12 cellular contexts compared by ENCODE assay signal in genomic region chr1:201214461-201214860, GRCh38. TPM values are rescaled to one million over a fixed set of nuclear protein-coding genes. Genes with fewer than 3 reads are reported as not detected.
DNase-seq lines count a peak whose midpoint lies in the region; ATAC-seq and TF ChIP-seq lines count a peak whose summit lies in the region.
"Had no signal": no experiment of that assay in that cellular context is flagged by ENCODE, and none has a peak within 500 bp of the region (broad histone marks: within the 10 kb centered on the region; RNA-seq: fewer than 3 reads in every experiment).

No MANE protein-coding gene starts in this region.

- H3K27ac Mint-ChIP-seq in MCF 10A (ENCODE audit: low read depth, unreplicated experiment), result no peak overlapping the region
- H3K27ac Mint-ChIP-seq in endodermal cell, result peak overlapping the region; percentile 28
- no peak overlapping the region for H3K27ac Mint-ChIP-seq in type B pancreatic cell
- H3K27ac Mint-ChIP-seq: activated T-helper 1 cell treated with anti-CD3 and anti-CD28 coated beads, Interleukin-12 subunit alpha, Interleukin-12 subunit beta, Interleukin-2, Interleukin-4 antibody, amounts not matched to agents 30 ng/mL and 10 ng/mL and 1 ng/mL, durations not matched to agents 14 hours and 24 hours and 36 hours had no signal

- H3K4me1 Mint-ChIP-seq in MCF 10A (ENCODE audit: insufficient read depth, unreplicated experiment) (no peaks in the 10 kb centered on the region), endodermal cell (peaks cover 13% of the 10 kb centered on the region), type B pancreatic cell (ENCODE audit: unreplicated experiment) (no peaks in the 10 kb centered on the region)

- no peaks in the 10 kb centered on the region for H3K27me3 ChIP-seq in breast epithelium
- peaks cover 10% of the 10 kb centered on the region for H3K27me3 ChIP-seq in endodermal cell (ENCODE audit: control insufficient read depth, insufficient read depth, low read length, poor library complexity, severe bottlenecking)

- H3K27ac ChIP-seq in breast epithelium (no peak overlapping the region), endodermal cell (ENCODE audit: low read depth, low read length) (no peak overlapping the region)

- no TSS peak for BruUV-seq in MCF 10A (replicated peaks; lab: Mats Ljungman, UMichigan)

- no peak overlapping the region for H3K4me3 ChIP-seq in breast epithelium
- no peak overlapping the region for H3K4me3 ChIP-seq in endodermal cell (ENCODE audit: low read length)

- peaks cover 40% of the 10 kb centered on the region for H3K27me3 Mint-ChIP-seq in MCF 10A (ENCODE audit: insufficient read depth, unreplicated experiment)
- peaks cover 24% of the 10 kb centered on the region for H3K27me3 Mint-ChIP-seq in endodermal cell (ENCODE audit: insufficient read depth)
- H3K27me3 Mint-ChIP-seq in type B pancreatic cell, result peaks cover 21% of the 10 kb centered on the region

- POLR2A ChIA-PET in MCF 10A (lab: Yijun Ruan, JAX), result interaction anchor here (0.7 kb wide), 1 partner anchor 37 kb away, joined by 4 read pairs; no protein-coding TSS in a partner anchor

- intact Hi-C loops in MCF 10A (cut with micrococcal nuclease), result no loop called here
- intact Hi-C loops in breast epithelium (cut with DNase I; ENCODE audit: low total_unique reads), result no loop called here

- H3K36me3 ChIP-seq in breast epithelium (no peaks in the 10 kb centered on the region), endodermal cell (ENCODE audit: control insufficient read depth, insufficient read depth, low read length) (no peaks in the 10 kb centered on the region)

- H3K36me3 Mint-ChIP-seq in MCF 10A (ENCODE audit: insufficient read depth, unreplicated experiment) (peaks cover 6% of the 10 kb centered on the region), endodermal cell (ENCODE audit: low read depth) (no peaks in the 10 kb centered on the region), type B pancreatic cell (no peaks in the 10 kb centered on the region)

- H3K4me1 ChIP-seq in breast epithelium, result no peaks in the 10 kb centered on the region
- H3K4me1 ChIP-seq in endodermal cell (ENCODE audit: control insufficient read depth, insufficient read depth, low read length), result no peaks in the 10 kb centered on the region

- H3K9me3 ChIP-seq in breast epithelium (no peaks in the 10 kb centered on the region), endodermal cell (ENCODE audit: control insufficient read depth, low read length) (no peaks in the 10 kb centered on the region)

- no peak overlapping the region for H3K9ac ChIP-seq in endodermal cell (ENCODE audit: extremely low read depth, low read length, poor library complexity, severe bottlenecking)

- no peak for TF ChIP-seq POLR2A in breast epithelium (IDR thresholded peaks at IDR 0.05)

- CTCF ChIA-PET in MCF 10A (lab: Yijun Ruan, JAX), result interaction anchor here (0.6 to 1.4 kb wide), 6 partner anchors 9 to 178 kb away, joined by 3 to 5 read pairs (median 3); no protein-coding TSS in a partner anchor

- WGBS in endodermal cell (ENCODE audit: insufficient coverage in 1 of 2, insufficient read length in 1 of 2), 2 experiments, result 61% methylated on average over 4 of the region's 4 CpGs; no CpG with 5 or more reads in 1 of the 2 experiments

- TF ChIP-seq CTCF in MCF 10A (IDR thresholded peaks at IDR 0.05; ENCODE audit: unreplicated experiment) (peak; percentile 16), breast epithelium (IDR thresholded peaks at IDR 0.05) (no peak), endodermal cell (conservative IDR thresholded peaks at IDR 0.05) (peak; percentile 71), type B pancreatic cell (conservative IDR thresholded peaks at IDR 0.05) (peak; percentile 17)

- H3K9me3 Mint-ChIP-seq in MCF 10A (ENCODE audit: unreplicated experiment) (no peaks in the 10 kb centered on the region), endodermal cell (no peaks in the 10 kb centered on the region), type B pancreatic cell (no peaks in the 10 kb centered on the region)
- H3K9me3 Mint-ChIP-seq: activated T-helper 1 cell treated with anti-CD3 and anti-CD28 coated beads, Interleukin-12 subunit alpha, Interleukin-12 subunit beta, Interleukin-2, Interleukin-4 antibody, amounts not matched to agents 30 ng/mL and 10 ng/mL and 1 ng/mL, durations not matched to agents 14 hours and 24 hours and 36 hours had no signal

- DNase-seq in MCF 10A (ENCODE audit: unreplicated experiment) (peak; percentile 46), breast epithelium (ENCODE audit: low spot score in 2 of 2) (no peak), NCI-H69 (lab: John Stamatoyannopoulos, UW) (peak; percentile 29), endodermal cell (peak; percentile 75), type B pancreatic cell (ENCODE audit: extremely low spot score, unreplicated experiment) (peak; percentile 32)
- DNase-seq: hypothalamus, NCI-H526 had no signal

- ATAC-seq in GM21576 (IDR thresholded peaks at IDR 0.05; ENCODE audit: unreplicated experiment) (no peak), GM19395 (IDR thresholded peaks at IDR 0.05; ENCODE audit: unreplicated experiment) (no peak), GM21529 (IDR thresholded peaks at IDR 0.05; ENCODE audit: unreplicated experiment) (no peak)
- ATAC-seq: sciatic nerve had no signal

- H3K4me3 Mint-ChIP-seq in MCF 10A (ENCODE audit: unreplicated experiment) (no peak overlapping the region), endodermal cell (no peak overlapping the region), type B pancreatic cell (no peak overlapping the region)
- H3K4me3 Mint-ChIP-seq: activated T-helper 1 cell treated with anti-CD3 and anti-CD28 coated beads, Interleukin-12 subunit alpha, Interleukin-12 subunit beta, Interleukin-2, Interleukin-4 antibody, amounts not matched to agents 30 ng/mL and 10 ng/mL and 1 ng/mL, durations not matched to agents 14 hours and 24 hours and 36 hours had no signal

RNA-seq across cellular contexts. Expression of gene IGFN1, which starts 23.8 kb away (rescaled TPM):
- total RNA-seq in MCF 10A (2022) (0.05 and 0.26 TPM in 2 replicates), breast epithelium (1 to 10 TPM in 1 of 3 donors, under 1 TPM in 2; 0.33 to 1.3 (median 0.59) TPM), endodermal cell (not detected), type B pancreatic cell (ENCODE audit: low replicate concordance) (2.0 and 7.9 TPM in 2 replicates)
- 0.18 TPM for polyA plus RNA-seq in endodermal cell (2013, experiment 1 of 2)
- polyA plus RNA-seq in endodermal cell (2013, experiment 2 of 2), result not detected
- total RNA-seq: activated T-helper 1 cell treated with anti-CD3 and anti-CD28 coated beads, Interleukin-12 subunit alpha, Interleukin-12 subunit beta, Interleukin-2, Interleukin-4 antibody, amounts not matched to agents 30 ng/mL and 10 ng/mL and 1 ng/mL, durations not matched to agents 14 hours and 24 hours and 36 hours had no signal

Comparison
In these comparisons a context has a peak if more than half of its experiments do, and no peak if none do; other contexts are left out.
1. DNase-seq: peak in MCF 10A (single experiment), NCI-H69 (single experiment), endodermal cell (single experiment) and type B pancreatic cell (single experiment); none in breast epithelium (0 of 2).
2. CTCF ChIP-seq: peak in MCF 10A (single experiment), endodermal cell (single experiment) and type B pancreatic cell (single experiment); none in breast epithelium (0 of 3).